ENCODE assay signal across 8 cellular contexts in genomic region chr10:5317547-5318107, GRCh38. TPM values are rescaled to one million over a fixed set of nuclear protein-coding genes. Genes with fewer than 3 reads are reported as not detected.
DNase-seq lines count a peak whose midpoint lies in the region; TF ChIP-seq lines count a peak whose summit lies in the region.

No MANE protein-coding gene starts in this region.

- H3K9me3 Mint-ChIP-seq in CD8-positive, alpha-beta memory T cell: peaks cover 0 to 8% (median 4%) of the 10 kb centered on the region in 5 donors

- no peaks in the 10 kb centered on the region for H3K36me3 ChIP-seq in CD8-positive, alpha-beta memory T cell (ENCODE audit: insufficient read depth, low read length)
- H3K36me3 ChIP-seq in vagina: no peaks in the 10 kb centered on the region

- TF ChIP-seq CTCF in fibroblast of villous mesenchyme (IDR thresholded peaks at IDR 0.05; ENCODE audit: insufficient read depth, low read depth, low read length) (no peak), vagina (IDR thresholded peaks at IDR 0.05) (no peak)

- POLR2A ChIA-PET in CD8-positive, alpha-beta memory T cell (lab: Charles Lee): no interaction called here

- no peak overlapping the region for H3K27ac ChIP-seq in CD8-positive, alpha-beta memory T cell (ENCODE audit: low read depth, low read length)
- H3K27ac ChIP-seq in vagina: no peak overlapping the region

- peaks cover 0 to 4% of the 10 kb centered on the region in 2 donors for H3K27me3 Mint-ChIP-seq in CD8-positive, alpha-beta memory T cell

- peak overlapping the region; percentile 12 to 84 (median 76) for H3K27ac Mint-ChIP-seq in CD8-positive, alpha-beta memory T cell

- H3K9me3 ChIP-seq in CD8-positive, alpha-beta memory T cell (ENCODE audit: low read length): no peaks in the 10 kb centered on the region
- no peaks in the 10 kb centered on the region for H3K9me3 ChIP-seq in vagina

- intact Hi-C loops in vagina (cut with DNase I): no loop called here

- H3K4me3 Mint-ChIP-seq in CD8-positive, alpha-beta memory T cell: peak overlapping the region in 6 of 7 donors; percentile 35 to 72 (median 58)

- H3K4me1 Mint-ChIP-seq in CD8-positive, alpha-beta memory T cell: peaks cover 31 to 50% (median 43%) of the 10 kb centered on the region in 3 donors

- H3K4me1 ChIP-seq in CD8-positive, alpha-beta memory T cell (ENCODE audit: insufficient read depth, low read length): peaks cover 22% of the 10 kb centered on the region
- H3K4me1 ChIP-seq in vagina: no peaks in the 10 kb centered on the region

- CTCF ChIA-PET in CD8-positive, alpha-beta memory T cell (lab: Charles Lee): no interaction called here

- H3K4me3 ChIP-seq in CD8-positive, alpha-beta memory T cell (ENCODE audit: low read length): no peak overlapping the region
- H3K4me3 ChIP-seq in fibroblast of villous mesenchyme (ENCODE audit: low read depth, low read length) (no peak overlapping the region), vagina (no peak overlapping the region)

- H3K27me3 ChIP-seq in CD8-positive, alpha-beta memory T cell (ENCODE audit: insufficient read depth, low read length, poor library complexity, severe bottlenecking): no peaks in the 10 kb centered on the region
- H3K27me3 ChIP-seq in vagina: no peaks in the 10 kb centered on the region

- no peak for TF ChIP-seq POLR2A in vagina (IDR thresholded peaks at IDR 0.05)

- peak in 3 of 5 donors; percentile 20 to 63 (median 38) for DNase-seq in CD8-positive, alpha-beta memory T cell
- DNase-seq in HT1080 (ENCODE audit: low read depth) (peak; percentile 98), fibroblast of villous mesenchyme (ENCODE audit: low read depth) (peak; percentile 8), vagina (ENCODE audit: extremely low spot score in 2 of 2) (no peak), iPS-NIHi7 (ENCODE audit: extremely low spot score) (no peak), NCI-H526 (lab: John Stamatoyannopoulos, UW) (no peak)
- DNase-seq in activated CD8-positive, alpha-beta memory T cell treated with anti-CD3 and anti-CD28 coated beads for 48 hours (ENCODE audit: low read depth in 2 of 3, low spot score in 2 of 3): peak; percentile 12 to 46 (median 45)
- peak; percentile 46 to 89 for DNase-seq in stimulated activated CD8-positive, alpha-beta memory T cell treated with anti-CD3 and anti-CD28 coated beads, Interleukin-7, amount 100 ng/mL, for 48 hours (ENCODE audit: extremely low read depth in 1 of 2, low read depth in 1 of 2)

- H3K36me3 Mint-ChIP-seq in CD8-positive, alpha-beta memory T cell: peaks cover 0 to 4% (median 0%) of the 10 kb centered on the region in 3 donors

RNA-seq across cellular contexts. Expression of gene UCN3, which starts 47.1 kb away (rescaled TPM):
- total RNA-seq in CD8-positive, alpha-beta memory T cell: not detected
- not detected for polyA plus RNA-seq in CD8-positive, alpha-beta memory T cell
- not detected in 2 replicates for total RNA-seq in HT1080 (2014; rRNA removed; shearing (Covaris generic))
- polyA plus RNA-seq in HT1080 (2015; cell fraction: cytosol; rRNA removed): not detected in 2 replicates
- not detected in 2 replicates for polyA plus RNA-seq in HT1080 (2015; cell fraction: nucleus; rRNA removed)
- total RNA-seq in fibroblast of villous mesenchyme (not detected in 2 replicates), vagina (not detected)

Comparison
In these comparisons a context has a peak if more than half of its experiments do, and no peak if none do; other contexts are left out.
1. DNase-seq: peak in CD8-positive, alpha-beta memory T cell (3 of 5), HT1080 (single experiment), activated CD8-positive, alpha-beta memory T cell treated with anti-CD3 and anti-CD28 coated beads for 48 hours (3 of 3), fibroblast of villous mesenchyme (single experiment) and stimulated activated CD8-positive, alpha-beta memory T cell treated with anti-CD3 and anti-CD28 coated beads, Interleukin-7, amount 100 ng/mL, for 48 hours (2 of 2); none in vagina (0 of 2), iPS-NIHi7 (single experiment) and NCI-H526 (0 of 2).